Comparison of ENCODE assay signal across 12 cellular contexts in genomic region chr11:45264839-45265515, GRCh38. TPM values are rescaled to one million over a fixed set of nuclear protein-coding genes. Genes with fewer than 3 reads are reported as not detected.
DNase-seq lines count a peak whose midpoint lies in the region; TF ChIP-seq lines count a peak whose summit lies in the region.
"Had no signal": no experiment of that assay in that cellular context is flagged by ENCODE, and none has a peak within 500 bp of the region (broad histone marks: within the 10 kb centered on the region; RNA-seq: fewer than 3 reads in every experiment).

No MANE protein-coding gene starts in this region.

- no peak for TF ChIP-seq CTCF in epithelial cell of proximal tubule (conservative IDR thresholded peaks at IDR 0.05; ENCODE audit: low read depth, low read length)
- no peak for TF ChIP-seq CTCF in osteocyte (IDR thresholded peaks at IDR 0.05)

- no peaks in the 10 kb centered on the region for H3K9me3 Mint-ChIP-seq in osteocyte (ENCODE audit: unreplicated experiment)
- H3K9me3 Mint-ChIP-seq: H9 had no signal

- no peaks in the 10 kb centered on the region for H3K36me3 Mint-ChIP-seq in osteocyte (ENCODE audit: unreplicated experiment)

- no peaks in the 10 kb centered on the region for H3K36me3 ChIP-seq in H7 (replicated peaks; ENCODE audit: control insufficient read depth, insufficient read depth, low read length)
- H3K36me3 ChIP-seq: heart right ventricle had no signal

- no peak overlapping the region for H3K4me3 Mint-ChIP-seq in osteocyte (ENCODE audit: unreplicated experiment)
- H3K4me3 Mint-ChIP-seq: H9 had no signal

- H3K27me3 ChIP-seq in H7 (ENCODE audit: control insufficient read depth, insufficient read depth, low read length), result peaks cover 2% of the 10 kb centered on the region; the same call in 1 of the 2 replicates

- DNase-seq in EL (peak; percentile 64), RKO (ENCODE audit: low spot score) (peak; percentile 58), epithelial cell of proximal tubule (ENCODE audit: low read depth) (peak; percentile 93), osteocyte (ENCODE audit: extremely low spot score, unreplicated experiment) (no peak), mesenteric fat pad (ENCODE audit: low spot score) (no peak), H7 (no peak), iPS-NIHi7 (ENCODE audit: extremely low spot score) (no peak), epidermal melanocyte (ENCODE audit: insufficient read length, low spot score) (no peak)
- DNase-seq: activated CD8-positive, alpha-beta memory T cell treated with anti-CD3 and anti-CD28 coated beads for 24 hours; GDM1; H9; heart right ventricle had no signal

- no peak overlapping the region for H3K4me3 ChIP-seq in epithelial cell of proximal tubule (ENCODE audit: low read depth, low read length)
- H3K4me3 ChIP-seq in H7 (ENCODE audit: insufficient read depth, low read depth, low read length), result no peak overlapping the region
- H3K4me3 ChIP-seq: heart right ventricle had no signal

- H3K4me1 Mint-ChIP-seq in osteocyte (ENCODE audit: unreplicated experiment), result peaks cover 32% of the 10 kb centered on the region

- H3K27ac Mint-ChIP-seq in osteocyte (ENCODE audit: unreplicated experiment), result peak overlapping the region; percentile 72
- H3K27ac Mint-ChIP-seq: H9 had no signal

- peaks cover 15% of the 10 kb centered on the region for H3K27me3 Mint-ChIP-seq in osteocyte (ENCODE audit: unreplicated experiment)

RNA-seq across cellular contexts. Expression of gene SYT13, which starts 21.2 kb away (rescaled TPM):
- total RNA-seq in epithelial cell of proximal tubule (5.4 and 6.4 TPM in 2 replicates), osteocyte (0.13 TPM in 1 of 2 replicates, not detected in the other), mesenteric fat pad (not detected)
- 6.1 and 9.6 TPM in 2 replicates for total RNA-seq in H7 (2014; rRNA removed; shearing (Covaris generic))

Comparison
In these comparisons a context has a peak if more than half of its experiments do, and no peak if none do; other contexts are left out.
1. DNase-seq: peak in EL (single experiment), RKO (single experiment) and epithelial cell of proximal tubule (single experiment); none in osteocyte (single experiment), mesenteric fat pad (single experiment), H7 (single experiment), iPS-NIHi7 (single experiment) and epidermal melanocyte (single experiment).